In the genomic region with DNA sequence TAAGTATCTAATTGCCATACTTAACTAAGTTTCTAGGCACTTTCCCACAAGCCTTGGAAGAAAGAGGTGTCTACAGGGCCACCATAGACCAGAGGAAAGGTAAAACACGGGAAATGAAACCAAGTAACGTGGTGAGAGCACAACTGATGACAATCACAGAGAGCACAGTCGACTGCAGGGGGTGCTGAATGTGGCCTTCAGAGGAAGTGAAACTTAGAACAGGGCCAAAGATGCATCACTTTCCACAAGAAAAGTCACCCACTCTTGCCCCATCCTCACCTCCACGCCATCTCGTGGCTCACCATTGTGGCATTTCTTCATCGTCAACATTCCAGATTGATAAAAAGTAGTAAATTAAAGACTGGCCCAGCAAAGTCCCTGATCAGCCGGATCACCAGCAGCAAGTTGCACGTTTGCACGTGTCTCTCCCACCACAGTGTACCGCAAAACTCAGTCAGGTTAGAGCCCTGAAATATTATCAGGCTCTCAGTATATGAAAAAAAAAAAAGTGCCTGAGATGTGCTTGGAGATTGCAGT, we compare ENCODE assay signal across 8 cellular contexts. TPM values are rescaled to one million over a fixed set of nuclear protein-coding genes. Genes with fewer than 3 reads are reported as not detected.
DNase-seq lines count a peak whose midpoint lies in the region; ATAC-seq and TF ChIP-seq lines count a peak whose summit lies in the region.

No MANE protein-coding gene starts in this region.

- no peak for TF ChIP-seq EP300 in suprapubic skin (IDR thresholded peaks at IDR 0.05)

- H3K36me3 ChIP-seq in left lung, result no peaks in the 10 kb centered on the region
- no peaks in the 10 kb centered on the region for H3K36me3 ChIP-seq in suprapubic skin

- in situ Hi-C loops in G401 (cut with HindIII; ENCODE audit: low sequenced_read_pairs), result no loop called here

- peaks cover 0 to 10% of the 10 kb centered on the region in 2 donors for H3K4me1 ChIP-seq in left lung
- no peaks in the 10 kb centered on the region for H3K4me1 ChIP-seq in suprapubic skin

- intact Hi-C loops in left lung (cut with DNase I), result no loop called here

- ATAC-seq in HG03103 (IDR thresholded peaks at IDR 0.05; ENCODE audit: low read depth, unreplicated experiment) (peak; percentile 93), left lung (peak; percentile 60)

- H3K27ac ChIP-seq in left lung (peak overlapping the region in 1 of 2 donors; percentile 16), suprapubic skin (no peak overlapping the region)

- no peaks in the 10 kb centered on the region for H3K9me3 ChIP-seq in left lung
- H3K9me3 ChIP-seq in suprapubic skin, result no peaks in the 10 kb centered on the region

- no peak overlapping the region for H3K4me3 ChIP-seq in left lung
- no peak overlapping the region for H3K4me3 ChIP-seq in suprapubic skin

- WGBS in suprapubic skin, result 88% methylated on average over 10 of the region's 10 CpGs

- H3K27me3 ChIP-seq in left lung (no peaks in the 10 kb centered on the region), suprapubic skin (no peaks in the 10 kb centered on the region)

- peak; percentile 54 for DNase-seq in GM19238 (ENCODE audit: insufficient read length, low spot score)
- peak; percentile 64 for DNase-seq in activated CD4-positive, alpha-beta T cell treated with anti-CD3 and anti-CD28 coated beads for 1 hour
- DNase-seq in left lung, result no peak
- DNase-seq in NCI-H82 treated with DMSO at 0.1 percent for 48 hours (lab: John Stamatoyannopoulos, UW; ENCODE audit: unreplicated experiment), result no peak
- DNase-seq in NCI-H526 (lab: John Stamatoyannopoulos, UW), result no peak
- no peak for DNase-seq in suprapubic skin (ENCODE audit: low spot score in 2 of 2)
- no peak for DNase-seq in G401 (ENCODE audit: low spot score)

- TF ChIP-seq POLR2A in suprapubic skin (IDR thresholded peaks at IDR 0.05), result no peak

- TF ChIP-seq CTCF in left lung (IDR thresholded peaks at IDR 0.05) (no peak), suprapubic skin (IDR thresholded peaks at IDR 0.05) (no peak)

RNA-seq across cellular contexts. Expression of a gene that starts 31.4 kb away (rescaled TPM):
- total RNA-seq in left lung (10 to 100 TPM; 14.1 to 16.6 TPM), suprapubic skin (10 to 100 TPM; 23.6 to 31.3 (median 25.6) TPM)
- 0.80 and 1.8 TPM in 2 replicates for total RNA-seq in G401 (2014; rRNA removed; shearing (Covaris generic))

Comparison
In these comparisons a context has a peak if more than half of its experiments do, and no peak if none do; other contexts are left out.
1. DNase-seq: peak in GM19238 (single experiment) and activated CD4-positive, alpha-beta T cell treated with anti-CD3 and anti-CD28 coated beads for 1 hour (single experiment); none in left lung (0 of 2), NCI-H82 treated with DMSO at 0.1 percent for 48 hours (single experiment), NCI-H526 (0 of 2), suprapubic skin (0 of 2) and G401 (single experiment).